11 cellular contexts compared by ENCODE assay signal in genomic region chr14:64266206-64266605, GRCh38. TPM values are rescaled to one million over a fixed set of nuclear protein-coding genes. Genes with fewer than 3 reads are reported as not detected.
A peak's percentile ranks its signal among the peaks of the same experiment; 100 is the strongest.
DNase-seq lines count a peak whose midpoint lies in the region; ATAC-seq and TF ChIP-seq lines count a peak whose summit lies in the region.
"Had no signal": no experiment of that assay in that cellular context is flagged by ENCODE, and none has a peak within 500 bp of the region (broad histone marks: within the 10 kb centered on the region; RNA-seq: fewer than 3 reads in every experiment).

No MANE protein-coding gene starts in this region.

- H4K20me1 ChIP-seq in smooth muscle cell (ENCODE audit: low read depth): no peaks in the 10 kb centered on the region

- no peaks in the 10 kb centered on the region for H3K9me3 ChIP-seq in smooth muscle cell (replicated peaks; ENCODE audit: low read depth)

- H3K79me2 ChIP-seq in smooth muscle cell (ENCODE audit: low read depth): no peaks in the 10 kb centered on the region

- H3K4me2 ChIP-seq in smooth muscle cell: no peak overlapping the region

- H3K9ac ChIP-seq in smooth muscle cell (ENCODE audit: low read depth): no peak overlapping the region

- H3K4me3 ChIP-seq in epithelial cell of esophagus (ENCODE audit: low read length): no peak overlapping the region
- no peak overlapping the region for H3K4me3 ChIP-seq in smooth muscle cell

- H3K27me3 ChIP-seq in smooth muscle cell (ENCODE audit: low read depth): no peaks in the 10 kb centered on the region

- H3K9me3 Mint-ChIP-seq in activated T-cell treated with anti-CD3 and anti-CD28 coated beads, Interleukin-2, amount 50 U/mL, for 72 hours: peaks cover 0 to 1% of the 10 kb centered on the region in 2 donors
- H3K9me3 Mint-ChIP-seq: immature natural killer cell had no signal

- H3K36me3 Mint-ChIP-seq in activated T-cell treated with anti-CD3 and anti-CD28 coated beads, Interleukin-2, amount 50 U/mL, for 72 hours (ENCODE audit: insufficient read depth in 2 of 2): no peaks in the 10 kb centered on the region
- H3K36me3 Mint-ChIP-seq: immature natural killer cell had no signal

- no peak overlapping the region for H2AFZ ChIP-seq in smooth muscle cell (ENCODE audit: low read depth)

- H3K27ac ChIP-seq in smooth muscle cell (ENCODE audit: low read depth): no peak overlapping the region
- H3K27ac ChIP-seq: WERI-Rb-1 had no signal

- peak overlapping the region; percentile 66 for H3K27ac Mint-ChIP-seq in activated T-cell treated with anti-CD3 and anti-CD28 coated beads, Interleukin-2, amount 50 U/mL, for 72 hours

- H3F3A ChIP-seq in smooth muscle cell (ENCODE audit: low read depth): no peaks in the 10 kb centered on the region

- no peak for TF ChIP-seq CTCF in epithelial cell of esophagus (IDR thresholded peaks at IDR 0.05; ENCODE audit: insufficient read depth, low read depth, low read length, missing control alignments)
- no peak for TF ChIP-seq CTCF in smooth muscle cell (IDR thresholded peaks at IDR 0.05; ENCODE audit: borderline replicate concordance, insufficient read depth, poor library complexity, severe bottlenecking)

- WGBS in smooth muscle cell (ENCODE audit: low lambda C conversion rate): 81% methylated on average over 2 of the region's 2 CpGs

- H3K4me1 Mint-ChIP-seq in activated T-cell treated with anti-CD3 and anti-CD28 coated beads, Interleukin-2, amount 50 U/mL, for 72 hours (ENCODE audit: low read depth): peaks cover 29% of the 10 kb centered on the region

- DNase-seq in activated T-cell treated with anti-CD3 and anti-CD28 coated beads, Interleukin-2, amount 50 U/mL, for 72 hours: no peak
- no peak for DNase-seq in activated T-cell treated with anti-CD3 and anti-CD28 coated beads for 4 hours
- DNase-seq in OCI-M1 (lab: John Stamatoyannopoulos, UW): peak; percentile 81
- DNase-seq in epithelial cell of esophagus (ENCODE audit: low read depth): peak; percentile 54
- DNase-seq in stimulated activated naive CD8-positive, alpha-beta T cell treated with anti-CD3 and anti-CD28 coated beads, Interleukin-15, Interleukin-2, amounts not matched to agents 100 U/mL and 50 U/mL, for 24 hours: no peak
- no peak for DNase-seq in NK-92 treated with Interleukin-12 subunit alpha and Interleukin-12 subunit beta, amount 100 ng/mL, for 24 hours (lab: John Stamatoyannopoulos, UW)
- no peak for DNase-seq in smooth muscle cell (lab: John Stamatoyannopoulos, UW; ENCODE audit: unreplicated experiment)
- no peak for DNase-seq in NCI-H82 treated with DMSO at 0.1 percent for 48 hours (lab: John Stamatoyannopoulos, UW; ENCODE audit: unreplicated experiment)
- DNase-seq: immature natural killer cell, NCI-H2029 treated with DMSO at 0.1 percent for 48 hours, WERI-Rb-1 had no signal

- H3K27me3 Mint-ChIP-seq in activated T-cell treated with anti-CD3 and anti-CD28 coated beads, Interleukin-2, amount 50 U/mL, for 72 hours (ENCODE audit: low read depth): no peaks in the 10 kb centered on the region

- peak; percentile 68 to 94 for ATAC-seq in activated T-cell treated with anti-CD3 and anti-CD28 coated beads, Interleukin-2, amount 50 U/mL, for 72 hours (replicated peaks in 1 of 2)
- ATAC-seq in stimulated activated naive CD8-positive, alpha-beta T cell treated with anti-CD3 and anti-CD28 coated beads, Interleukin-15, Interleukin-2, amounts not matched to agents 100 U/mL and 50 U/mL, for 24 hours: peak; percentile 77

- no peaks in the 10 kb centered on the region for H3K36me3 ChIP-seq in smooth muscle cell (ENCODE audit: low read depth)
- H3K36me3 ChIP-seq: WERI-Rb-1 had no signal

- no peak overlapping the region for H3K4me3 Mint-ChIP-seq in activated T-cell treated with anti-CD3 and anti-CD28 coated beads, Interleukin-2, amount 50 U/mL, for 72 hours

- H3K4me1 ChIP-seq in smooth muscle cell (ENCODE audit: low read depth): no peaks in the 10 kb centered on the region

RNA-seq across cellular contexts. Expression of gene ESR2, which starts 28.0 kb away (rescaled TPM):
- total RNA-seq in activated T-cell treated with anti-CD3 and anti-CD28 coated beads, Interleukin-2, amount 50 U/mL, for 72 hours: 1 to 10 TPM in 1 of 2 donors, under 1 TPM in 1; 0.23 to 1.0 TPM
- 0.13 TPM in 1 of 2 replicates, not detected in the other for total RNA-seq in smooth muscle cell
- 0.12 TPM in 1 of 2 replicates, not detected in the other for polyA plus RNA-seq in smooth muscle cell

Comparison
In these comparisons a context has a peak if more than half of its experiments do, and no peak if none do; other contexts are left out.
1. DNase-seq: peak in OCI-M1 (single experiment) and epithelial cell of esophagus (single experiment); none in activated T-cell treated with anti-CD3 and anti-CD28 coated beads, Interleukin-2, amount 50 U/mL, for 72 hours (0 of 2), activated T-cell treated with anti-CD3 and anti-CD28 coated beads for 4 hours (single experiment), stimulated activated naive CD8-positive, alpha-beta T cell treated with anti-CD3 and anti-CD28 coated beads, Interleukin-15, Interleukin-2, amounts not matched to agents 100 U/mL and 50 U/mL, for 24 hours (single experiment), NK-92 treated with Interleukin-12 subunit alpha and Interleukin-12 subunit beta, amount 100 ng/mL, for 24 hours (single experiment), smooth muscle cell (single experiment) and NCI-H82 treated with DMSO at 0.1 percent for 48 hours (single experiment).